ENCODE assay signal across 10 cellular contexts in genomic region chr15:73873889-73874511, GRCh38. TPM values are rescaled to one million over a fixed set of nuclear protein-coding genes. Genes with fewer than 3 reads are reported as not detected.
A peak's percentile ranks its signal among the peaks of the same experiment; 100 is the strongest.
DNase-seq lines count a peak whose midpoint lies in the region; ATAC-seq and FAIRE-seq lines count a peak whose summit lies in the region.
"Had no signal": no experiment of that assay in that cellular context is flagged by ENCODE, and none has a peak within 500 bp of the region (broad histone marks: within the 10 kb centered on the region; RNA-seq: fewer than 3 reads in every experiment).

No MANE protein-coding gene starts in this region.

- H3K27me3 Mint-ChIP-seq in naive thymus-derived CD8-positive, alpha-beta T cell = peaks cover 19 to 47% (median 34%) of the 10 kb centered on the region in 5 donors

- no peak overlapping the region for H3K4me3 Mint-ChIP-seq in naive thymus-derived CD8-positive, alpha-beta T cell
- H3K4me3 Mint-ChIP-seq: activated naive CD8-positive, alpha-beta T cell; stimulated activated naive CD8-positive, alpha-beta T cell treated with anti-CD3 and anti-CD28 coated beads, Interleukin-15, Interleukin-2, amounts not matched to agents 100 ng/mL and 50 ng/mL, for 24 hours had no signal

- H3K36me3 Mint-ChIP-seq in naive thymus-derived CD8-positive, alpha-beta T cell = no peaks in the 10 kb centered on the region
- H3K36me3 Mint-ChIP-seq: activated naive CD8-positive, alpha-beta T cell had no signal

- no peaks in the 10 kb centered on the region for H3K9me3 Mint-ChIP-seq in naive thymus-derived CD8-positive, alpha-beta T cell
- H3K9me3 Mint-ChIP-seq: stimulated activated naive CD8-positive, alpha-beta T cell treated with anti-CD3 and anti-CD28 coated beads, Interleukin-15, Interleukin-2, amounts not matched to agents 100 ng/mL and 50 ng/mL, for 24 hours had no signal

- FAIRE-seq in HTR-8/SVneo (lab: Jason Lieb, UNC) = no peak

- ATAC-seq in naive thymus-derived CD8-positive, alpha-beta T cell = no peak
- no peak for ATAC-seq in GM18868 (IDR thresholded peaks at IDR 0.05; ENCODE audit: unreplicated experiment)

- H3K27ac Mint-ChIP-seq in naive thymus-derived CD8-positive, alpha-beta T cell = no peak overlapping the region
- H3K27ac Mint-ChIP-seq: activated naive CD8-positive, alpha-beta T cell; stimulated activated naive CD8-positive, alpha-beta T cell treated with anti-CD3 and anti-CD28 coated beads, Interleukin-15, Interleukin-2, amounts not matched to agents 100 ng/mL and 50 ng/mL, for 24 hours had no signal

- POLR2A ChIA-PET in naive thymus-derived CD8-positive, alpha-beta T cell (lab: Charles Lee) = no interaction called here

- peaks cover 0 to 4% (median 0%) of the 10 kb centered on the region in 4 donors for H3K4me1 Mint-ChIP-seq in naive thymus-derived CD8-positive, alpha-beta T cell

- DNase-seq in NCI-H2107 treated with DMSO at 0.1 percent for 48 hours (lab: John Stamatoyannopoulos, UW; ENCODE audit: unreplicated experiment) (peak; percentile 26), NCI-H2107 (lab: John Stamatoyannopoulos, UW) (no peak), HTR-8/SVneo (ENCODE audit: insufficient read length, low spot score) (peak; percentile 39), SHP77 treated with DMSO at 0.1 percent for 48 hours (lab: John Stamatoyannopoulos, UW) (peak; percentile 33), dermis microvascular lymphatic vessel endothelial cell (ENCODE audit: low read depth in 2 of 2) (peak; percentile 43 to 69), hypothalamus (lab: John Stamatoyannopoulos, UW) (no peak)
- peak in 6 of 10 donors; percentile 25 to 62 (median 44) for DNase-seq in naive thymus-derived CD8-positive, alpha-beta T cell

RNA-seq across cellular contexts. Expression of gene TBC1D21, which starts 0.6 kb away (rescaled TPM):
- total RNA-seq in dermis microvascular lymphatic vessel endothelial cell = not detected in 2 replicates
- not detected for total RNA-seq in naive thymus-derived CD8-positive, alpha-beta T cell
- polyA plus RNA-seq in naive thymus-derived CD8-positive, alpha-beta T cell = not detected

RNA-seq across cellular contexts. Expression of gene LOXL1, which starts 52.3 kb away (rescaled TPM):
- total RNA-seq in dermis microvascular lymphatic vessel endothelial cell = 0.13 and 0.38 TPM in 2 replicates
- total RNA-seq in naive thymus-derived CD8-positive, alpha-beta T cell = 1 to 10 TPM in 1 of 2 experiments, under 1 TPM in 1; 0.80 to 1.9 TPM
- 1 to 10 TPM; 1.2 to 2.0 (median 1.3) TPM for polyA plus RNA-seq in naive thymus-derived CD8-positive, alpha-beta T cell

Comparison
In these comparisons a context has a peak if more than half of its experiments do, and no peak if none do; other contexts are left out.
1. DNase-seq: peak in NCI-H2107 treated with DMSO at 0.1 percent for 48 hours (single experiment), HTR-8/SVneo (single experiment), SHP77 treated with DMSO at 0.1 percent for 48 hours (single experiment), dermis microvascular lymphatic vessel endothelial cell (2 of 2) and naive thymus-derived CD8-positive, alpha-beta T cell (6 of 10); none in NCI-H2107 (single experiment) and hypothalamus (0 of 51).